ENCODE assay signal across 29 cellular contexts in genomic region chr12:25681580-25681979, GRCh38.
"Had no signal": no experiment of that assay in that cellular context is flagged by ENCODE, and none has a peak within 500 bp of the region (broad histone marks: within the 10 kb centered on the region; RNA-seq: fewer than 3 reads in every experiment).

No MANE protein-coding gene starts in this region.

- H3K27me3 ChIP-seq: body of pancreas, dorsolateral prefrontal cortex, foreskin keratinocyte, heart right ventricle, left lung, suprapubic skin, tibial artery, upper lobe of right lung had no signal

- H3K4me3 Mint-ChIP-seq: activated CD8-positive, alpha-beta memory T cell treated with anti-CD3 and anti-CD28 coated beads, Interleukin-2, amount 10 ng/mL, durations not matched to agents 7 days and 5 days; activated CD8-positive, alpha-beta T cell treated with anti-CD3 and anti-CD28 coated beads, Interleukin-2, amount 10 ng/mL, durations not matched to agents 7 days and 5 days; activated naive CD8-positive, alpha-beta T cell; natural killer cell treated with Interleukin-12 subunit alpha and Interleukin-12 subunit beta and Interleukin-15 and Interleukin-18, amount 100 ng/mL, for 72 hours; stimulated activated naive B cell treated with anti-CD40 and anti-IgM and Interleukin-4, amounts not matched to agents 10 μg/mL and 1 μg/mL and 100 μg/mL, for 72 hours; T-helper 1 cell treated with Interleukin-12 subunit alpha and Interleukin-12 subunit beta and Interleukin-4 antibody, amounts not matched to agents 30 μg/mL and 1 μg/mL, for 36 hours had no signal

- H3K27ac Mint-ChIP-seq: activated CD8-positive, alpha-beta memory T cell treated with anti-CD3 and anti-CD28 coated beads, Interleukin-2, amount 10 ng/mL, durations not matched to agents 7 days and 5 days; activated CD8-positive, alpha-beta T cell treated with anti-CD3 and anti-CD28 coated beads, Interleukin-2, amount 10 ng/mL, durations not matched to agents 7 days and 5 days; activated naive CD8-positive, alpha-beta T cell; activated T-helper 2 cell treated with anti-CD3 and anti-CD28 coated beads, Interferon-gamma antibody, Interleukin-2, Interleukin-4, amounts not matched to agents 10 μg/mL and 5 μg/mL and 100 μg/mL, durations not matched to agents 14 hours and 24 hours and 36 hours; natural killer cell treated with Interleukin-12 subunit alpha and Interleukin-12 subunit beta and Interleukin-15 and Interleukin-18, amount 100 ng/mL, for 72 hours; stimulated activated naive B cell treated with anti-CD40 and anti-IgM and Interleukin-4, amounts not matched to agents 10 μg/mL and 1 μg/mL and 100 μg/mL, for 72 hours; T-helper 1 cell treated with Interleukin-12 subunit alpha and Interleukin-12 subunit beta and Interleukin-4 antibody, amounts not matched to agents 30 μg/mL and 1 μg/mL, for 36 hours had no signal

- H3K9me3 Mint-ChIP-seq: activated T-helper 2 cell treated with anti-CD3 and anti-CD28 coated beads, Interferon-gamma antibody, Interleukin-2, Interleukin-4, amounts not matched to agents 10 μg/mL and 5 μg/mL and 100 μg/mL, durations not matched to agents 14 hours and 24 hours and 36 hours; stimulated activated naive B cell treated with anti-CD40 and anti-IgM and Interleukin-4, amounts not matched to agents 10 μg/mL and 1 μg/mL and 100 μg/mL, for 72 hours had no signal

- H3K4me3 ChIP-seq: body of pancreas, coronary artery, dorsolateral prefrontal cortex, heart right ventricle, left lung, lung, mucosa of descending colon, suprapubic skin, tibial artery, upper lobe of right lung had no signal

- FAIRE-seq: TTC549 had no signal

- H3K36me3 ChIP-seq: heart right ventricle, left lung, suprapubic skin, tibial artery, upper lobe of right lung, WERI-Rb-1 had no signal

- H3K27ac ChIP-seq: body of pancreas, coronary artery, dorsolateral prefrontal cortex, foreskin keratinocyte, heart right ventricle, left lung, suprapubic skin, tibial artery, upper lobe of right lung, WERI-Rb-1 had no signal

- H3K27me3 Mint-ChIP-seq: activated naive CD8-positive, alpha-beta T cell; stimulated activated naive B cell treated with anti-CD40 and anti-IgM and Interleukin-4, amounts not matched to agents 10 μg/mL and 1 μg/mL and 100 μg/mL, for 72 hours had no signal

- H3K36me3 Mint-ChIP-seq: activated CD8-positive, alpha-beta memory T cell treated with anti-CD3 and anti-CD28 coated beads, Interleukin-2, amount 10 ng/mL, durations not matched to agents 7 days and 5 days; activated naive CD8-positive, alpha-beta T cell; natural killer cell treated with Interleukin-12 subunit alpha and Interleukin-12 subunit beta and Interleukin-15 and Interleukin-18, amount 100 ng/mL, for 72 hours; stimulated activated naive B cell treated with anti-CD40 and anti-IgM and Interleukin-4, amounts not matched to agents 10 μg/mL and 1 μg/mL and 100 μg/mL, for 72 hours had no signal

- ATAC-seq: activated CD4-positive, CD25-positive, alpha-beta regulatory T cell treated with anti-CD3 and anti-CD28 coated beads, Interleukin-2, amount 50 U/mL, for 24 hours; activated CD8-positive, alpha-beta memory T cell treated with anti-CD3 and anti-CD28 coated beads, Interleukin-2, amount 10 ng/mL, durations not matched to agents 7 days and 5 days; activated CD8-positive, alpha-beta T cell treated with anti-CD3 and anti-CD28 coated beads, Interleukin-2, amount 10 ng/mL, durations not matched to agents 7 days and 5 days; body of pancreas; foreskin keratinocyte; heart right ventricle; left lung; mucosa of descending colon; natural killer cell treated with Interleukin-12 subunit alpha and Interleukin-12 subunit beta and Interleukin-15 and Interleukin-18, amount 100 ng/mL, for 72 hours; right cardiac atrium; stimulated activated naive B cell treated with anti-CD40 and anti-IgM and Interleukin-4, amounts not matched to agents 10 μg/mL and 1 μg/mL and 100 μg/mL, for 72 hours; upper lobe of right lung had no signal

- H3K4me1 ChIP-seq: body of pancreas, foreskin keratinocyte, heart right ventricle, left lung, suprapubic skin, tibial artery, upper lobe of right lung had no signal

- DNase-seq: activated CD4-positive, alpha-beta T cell treated with anti-CD3 and anti-CD28 coated beads, Interleukin-2, amount 50 U/mL, for 1 hour; activated CD8-positive, alpha-beta memory T cell treated with anti-CD3 and anti-CD28 coated beads, Interleukin-2, amount 10 ng/mL, durations not matched to agents 7 days and 5 days; activated CD8-positive, alpha-beta T cell treated with anti-CD3 and anti-CD28 coated beads, Interleukin-2, amount 10 ng/mL, durations not matched to agents 7 days and 5 days; activated T-cell treated with anti-CD3 and anti-CD28 coated beads, Interleukin-2, amount 50 U/mL, for 48 hours; anterior cingulate cortex; body of pancreas; dorsolateral prefrontal cortex; effector memory CD4-positive, alpha-beta T cell; foreskin keratinocyte; heart right ventricle; left lung; mucosa of descending colon; right cardiac atrium; stimulated activated CD4-positive, alpha-beta T cell treated with anti-CD3 and anti-CD28 coated beads, Interleukin-15, amount 100 ng/mL, for 24 hours; stimulated activated CD4-positive, alpha-beta T cell treated with anti-CD3 and anti-CD28 coated beads, Interleukin-2, amount 100 ng/mL, for 24 hours; stimulated activated naive B cell treated with anti-CD40 and anti-IgM and Interleukin-4, amounts not matched to agents 10 μg/mL and 1 μg/mL and 100 μg/mL, for 72 hours; T-helper 9 cell; tibial artery; upper lobe of right lung; WERI-Rb-1 had no signal

- H3K4me1 Mint-ChIP-seq: activated CD8-positive, alpha-beta memory T cell treated with anti-CD3 and anti-CD28 coated beads, Interleukin-2, amount 10 ng/mL, durations not matched to agents 7 days and 5 days; stimulated activated naive B cell treated with anti-CD40 and anti-IgM and Interleukin-4, amounts not matched to agents 10 μg/mL and 1 μg/mL and 100 μg/mL, for 72 hours had no signal

- H3K9me3 ChIP-seq: body of pancreas, mucosa of descending colon, suprapubic skin, tibial artery, upper lobe of right lung had no signal
